Comparison of ENCODE assay signal across 9 cellular contexts in the genomic region with DNA sequence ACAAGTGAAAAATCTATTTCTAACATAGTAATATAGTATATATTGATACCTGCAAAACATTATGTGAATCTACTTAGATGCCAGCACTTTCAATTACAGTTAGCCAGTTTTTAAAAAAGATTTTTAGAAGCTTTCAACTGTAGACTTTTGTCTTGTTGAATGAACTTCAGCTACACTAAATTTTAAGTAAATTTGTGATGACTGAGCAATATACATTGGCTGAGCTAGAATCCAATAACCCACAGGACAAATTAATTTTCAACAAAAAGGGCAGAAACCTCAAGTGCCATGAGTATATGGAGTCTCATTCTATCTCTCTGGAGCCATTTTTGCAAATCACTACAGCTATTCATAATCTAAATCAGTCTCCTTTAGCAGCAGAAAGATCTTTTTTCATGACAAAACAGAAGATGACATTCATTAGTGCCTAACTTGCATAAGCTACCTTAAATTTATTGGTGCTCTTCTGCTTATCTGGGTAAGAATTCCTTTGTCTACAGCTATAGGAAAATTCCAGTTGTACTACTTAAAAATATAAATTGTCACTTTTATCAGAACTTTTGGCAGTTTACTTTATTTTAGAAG.
"Had no signal": no experiment of that assay in that cellular context is flagged by ENCODE, and none has a peak within 500 bp of the region (broad histone marks: within the 10 kb centered on the region; RNA-seq: fewer than 3 reads in every experiment).

No MANE protein-coding gene starts in this region.

- H2AFZ ChIP-seq: GM23248 had no signal

- H3K4me2 ChIP-seq: KMS-11 had no signal

- H3K9ac ChIP-seq: GM23248, KMS-11 had no signal

- DNase-seq: GM23248, H9, HCEC 1CT, Karpas-422, KBM-7 had no signal

- H3K4me3 ChIP-seq: GM23248 had no signal

- FAIRE-seq: H1, H54, HTR-8/SVneo had no signal

- H3K27ac ChIP-seq: GM23248, KMS-11 had no signal
